Comparison of ENCODE assay signal across 10 cellular contexts in genomic region chr1:16235347-16235746, GRCh38. TPM values are rescaled to one million over a fixed set of nuclear protein-coding genes. Genes with fewer than 3 reads are reported as not detected.
A peak's percentile ranks its signal among the peaks of the same experiment; 100 is the strongest.
DNase-seq lines count a peak whose midpoint lies in the region; ATAC-seq and TF ChIP-seq lines count a peak whose summit lies in the region.
"Had no signal": no experiment of that assay in that cellular context is flagged by ENCODE, and none has a peak within 500 bp of the region (broad histone marks: within the 10 kb centered on the region; RNA-seq: fewer than 3 reads in every experiment).

No MANE protein-coding gene starts in this region.

- peak; percentile 6 for DNase-seq in left ventricle myocardium superior
- DNase-seq in left ventricle myocardium inferior, result no peak
- no peak for DNase-seq in Karpas-422
- DNase-seq in glutamatergic neuron, result no peak
- DNase-seq in vagina (ENCODE audit: extremely low spot score in 2 of 2), result no peak
- no peak for DNase-seq in Ammon's horn (ENCODE audit: low spot score)
- DNase-seq in islet precursor cell, result no peak
- DNase-seq: NCI-H187 treated with DMSO at 0.1 percent for 48 hours had no signal

- peaks cover 2% of the 10 kb centered on the region for H3K9me3 Mint-ChIP-seq in glutamatergic neuron (ENCODE audit: unreplicated experiment)

- H3K27me3 ChIP-seq in left ventricle myocardium inferior (ENCODE audit: low read depth) (no peaks in the 10 kb centered on the region), Karpas-422 (ENCODE audit: low read length) (no peaks in the 10 kb centered on the region), vagina (no peaks in the 10 kb centered on the region)
- H3K27me3 ChIP-seq: SJSA1 had no signal

- peaks cover 2% of the 10 kb centered on the region for H3K27me3 Mint-ChIP-seq in glutamatergic neuron (ENCODE audit: unreplicated experiment)

- no peaks in the 10 kb centered on the region for H4K20me1 ChIP-seq in Karpas-422 (ENCODE audit: insufficient read depth, low read depth, low read length)

- H3K4me3 ChIP-seq in left ventricle myocardium inferior (no peak overlapping the region), Karpas-422 (ENCODE audit: low read length) (no peak overlapping the region), vagina (no peak overlapping the region)
- H3K4me3 ChIP-seq: SJSA1 had no signal

- no peaks in the 10 kb centered on the region for H3K9me2 ChIP-seq in Karpas-422 (replicated peaks; ENCODE audit: insufficient read depth, low read length)

- TF ChIP-seq CTCF in left ventricle myocardium inferior (IDR thresholded peaks at IDR 0.05; ENCODE audit: borderline replicate concordance) (no peak), glutamatergic neuron (IDR thresholded peaks at IDR 0.05; ENCODE audit: partially characterized antibody, unreplicated experiment) (no peak), vagina (IDR thresholded peaks at IDR 0.05) (no peak)

- no peak overlapping the region for H3K27ac Mint-ChIP-seq in glutamatergic neuron (ENCODE audit: unreplicated experiment)

- H2AFZ ChIP-seq in Karpas-422 (ENCODE audit: low read length), result no peak overlapping the region

- ATAC-seq in left ventricle myocardium superior (no peak), HG03571 (IDR thresholded peaks at IDR 0.05; ENCODE audit: unreplicated experiment) (no peak)

- peak overlapping the region; percentile 9 for H3K4me2 ChIP-seq in Karpas-422 (ENCODE audit: low read depth, low read length, poor library complexity, severe bottlenecking)

- H3K9me3 ChIP-seq in left ventricle myocardium inferior (replicated peaks) (no peaks in the 10 kb centered on the region), Karpas-422 (ENCODE audit: low read length) (no peaks in the 10 kb centered on the region), vagina (no peaks in the 10 kb centered on the region)
- H3K9me3 ChIP-seq: SJSA1 had no signal

- no peak overlapping the region for H3K9ac ChIP-seq in Karpas-422 (ENCODE audit: low read length)

- intact Hi-C loops in left ventricle myocardium superior (cut with micrococcal nuclease) (no loop called here), left ventricle myocardium inferior (cut with micrococcal nuclease) (no loop called here), vagina (cut with DNase I) (no loop called here)

- H3K36me3 Mint-ChIP-seq in glutamatergic neuron (ENCODE audit: unreplicated experiment), result no peaks in the 10 kb centered on the region

- peaks cover 10% of the 10 kb centered on the region for H3K36me3 ChIP-seq in left ventricle myocardium inferior
- no peaks in the 10 kb centered on the region for H3K36me3 ChIP-seq in Karpas-422 (ENCODE audit: insufficient read depth, low read length)
- no peaks in the 10 kb centered on the region for H3K36me3 ChIP-seq in vagina
- H3K36me3 ChIP-seq: SJSA1 had no signal

- H3K27ac ChIP-seq in left ventricle myocardium inferior (replicated peaks) (no peak overlapping the region), Karpas-422 (ENCODE audit: low read length) (no peak overlapping the region), vagina (peak overlapping the region; percentile 95)
- H3K27ac ChIP-seq: SJSA1 had no signal

- peak overlapping the region; percentile 2 for H3K4me3 Mint-ChIP-seq in glutamatergic neuron (ENCODE audit: unreplicated experiment)

- H3K4me1 ChIP-seq in left ventricle myocardium inferior (peaks cover 22% of the 10 kb centered on the region), Karpas-422 (ENCODE audit: low read length) (peaks cover 22% of the 10 kb centered on the region), vagina (peaks cover 26% of the 10 kb centered on the region)

- no peak for TF ChIP-seq POLR2A in vagina (IDR thresholded peaks at IDR 0.05)

- peaks cover 7% of the 10 kb centered on the region for H3K4me1 Mint-ChIP-seq in glutamatergic neuron (ENCODE audit: low read depth, unreplicated experiment)

- no peaks in the 10 kb centered on the region; the same call in 1 of the 2 replicates for H3K79me2 ChIP-seq in Karpas-422 (ENCODE audit: low read length)

RNA-seq across cellular contexts. Expression of gene CPLANE2, which starts 1.6 kb away (rescaled TPM):
- total RNA-seq in left ventricle myocardium superior (9.7 TPM), left ventricle myocardium inferior (9.7 TPM), glutamatergic neuron (ENCODE audit: unreplicated experiment) (3.5 TPM), vagina (1.2 TPM)
- 2.6 and 9.6 TPM in 2 replicates for total RNA-seq in Karpas-422 (2014; rRNA removed; shearing (Covaris generic); ENCODE audit: low replicate concordance)

RNA-seq across cellular contexts. Expression of gene ARHGEF19, which starts 22.9 kb away (rescaled TPM):
- total RNA-seq in left ventricle myocardium superior (2.0 TPM), left ventricle myocardium inferior (2.2 TPM), glutamatergic neuron (ENCODE audit: unreplicated experiment) (3.4 TPM), vagina (19.4 TPM)
- 2.2 and 2.5 TPM in 2 replicates for total RNA-seq in Karpas-422 (2014; rRNA removed; shearing (Covaris generic); ENCODE audit: low replicate concordance)
